14 cellular contexts compared by ENCODE assay signal in the genomic region with DNA sequence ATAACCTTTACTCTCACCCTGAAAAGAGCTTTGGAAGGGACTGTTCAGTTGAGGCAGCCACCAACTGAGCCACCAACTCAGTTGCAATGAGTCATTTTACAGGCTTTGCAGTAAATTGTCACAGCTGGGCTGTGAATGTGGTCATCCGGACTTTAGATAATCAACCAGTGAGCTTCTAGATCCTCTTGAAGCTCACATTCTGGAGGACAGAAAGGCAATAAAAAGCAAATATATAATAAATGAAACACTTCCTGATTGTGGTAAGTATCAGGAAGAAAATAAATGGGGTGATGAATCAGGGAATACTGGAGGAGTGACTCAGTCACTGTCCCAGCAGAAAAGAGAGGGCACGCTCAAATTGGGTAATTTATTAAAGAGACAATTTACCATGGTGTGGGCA. TPM values are rescaled to one million over a fixed set of nuclear protein-coding genes. Genes with fewer than 3 reads are reported as not detected.
DNase-seq lines count a peak whose midpoint lies in the region; ATAC-seq and TF ChIP-seq lines count a peak whose summit lies in the region.
"Had no signal": no experiment of that assay in that cellular context is flagged by ENCODE, and none has a peak within 500 bp of the region (broad histone marks: within the 10 kb centered on the region; RNA-seq: fewer than 3 reads in every experiment).

No MANE protein-coding gene starts in this region.

- no peaks in the 10 kb centered on the region for H4K20me1 ChIP-seq in mammary epithelial cell (ENCODE audit: insufficient read depth, low read length)

- TF ChIP-seq CTCF in NB4 (IDR thresholded peaks at IDR 0.05; ENCODE audit: low read depth, low read length) (no peak), mammary epithelial cell (conservative IDR thresholded peaks at IDR 0.05 in 1 of 2, IDR thresholded peaks at IDR 0.05 in 1 of 2; ENCODE audit: extremely low read depth in 1 of 2, insufficient read depth in 1 of 2, low read depth in 1 of 2, low read length in 2 of 2) (no peak), gastroesophageal sphincter (IDR thresholded peaks at IDR 0.05) (no peak)

- H3K4me3 Mint-ChIP-seq in stimulated activated naive B cell treated with anti-CD40 and anti-IgM and Interleukin-4, amounts not matched to agents 10 μg/mL and 1 μg/mL and 100 μg/mL, for 72 hours = no peak overlapping the region

- H3K79me2 ChIP-seq in mammary epithelial cell (ENCODE audit: insufficient read depth, low read length) = no peaks in the 10 kb centered on the region

- dilution Hi-C loops in mammary epithelial cell (cut with HindIII; ENCODE audit: low sequenced_read_pairs) = no loop called here

- peaks cover 0 to 7% of the 10 kb centered on the region in 2 donors for H3K27me3 Mint-ChIP-seq in stimulated activated naive B cell treated with anti-CD40 and anti-IgM and Interleukin-4, amounts not matched to agents 10 μg/mL and 1 μg/mL and 100 μg/mL, for 72 hours

- CTCF ChIA-PET in mammary epithelial cell (lab: Charles Lee; ENCODE audit: low non-redundant PET) = interaction anchor here (0.6 kb wide), 1 partner anchor 419 kb away, joined by 3 read pairs; no protein-coding TSS in a partner anchor

- H2AFZ ChIP-seq in mammary epithelial cell (ENCODE audit: low read depth, low read length) = peak overlapping the region; percentile 50

- no peaks in the 10 kb centered on the region for H3K4me1 Mint-ChIP-seq in stimulated activated naive B cell treated with anti-CD40 and anti-IgM and Interleukin-4, amounts not matched to agents 10 μg/mL and 1 μg/mL and 100 μg/mL, for 72 hours

- no TSS peak for BruUV-seq in mammary epithelial cell (replicated peaks; lab: Mats Ljungman, UMichigan)

- TF ChIP-seq POLR2A in NB4 (IDR thresholded peaks at IDR 0.05; ENCODE audit: extremely low read depth, insufficient read length) (no peak), gastroesophageal sphincter (IDR thresholded peaks at IDR 0.05) (no peak)

- H3K4me1 ChIP-seq in mammary epithelial cell (ENCODE audit: insufficient read depth, low read length) = peaks cover 18% of the 10 kb centered on the region
- H3K4me1 ChIP-seq in gastroesophageal sphincter = peaks cover 3 to 30% (median 21%) of the 10 kb centered on the region in 3 donors
- H3K4me1 ChIP-seq: pancreas had no signal

- no peak for TF ChIP-seq EP300 in gastroesophageal sphincter (IDR thresholded peaks at IDR 0.05)

- 14% methylated on average over 2 of the region's 2 CpGs for WGBS in mammary epithelial cell (ENCODE audit: low coverage, missing lambda C conversion rate)
- WGBS in gastroesophageal sphincter (ENCODE audit: low coverage in 1 of 2), 2 donors = 46 to 59% methylated on average over 2 of the region's 2 CpGs

- peak overlapping the region; percentile 44 for H3K27ac ChIP-seq in mammary epithelial cell (ENCODE audit: insufficient read depth, low read depth, low read length)
- H3K27ac ChIP-seq in gastroesophageal sphincter = peak overlapping the region in 1 of 4 donors; percentile 51
- H3K27ac ChIP-seq: pancreas had no signal

- no peak for ATAC-seq in gastroesophageal sphincter
- no peak for ATAC-seq in HG03175 (IDR thresholded peaks at IDR 0.05; ENCODE audit: unreplicated experiment)
- ATAC-seq in stimulated activated naive B cell treated with anti-CD40 and anti-IgM and Interleukin-4, amounts not matched to agents 10 μg/mL and 1 μg/mL and 100 μg/mL, for 72 hours (replicated peaks) = no peak
- ATAC-seq: left ventricle myocardium superior had no signal

- in situ Hi-C loops in mammary epithelial cell (cut with MboI; ENCODE audit: low sequenced_read_pairs in 2 of 2) = loop anchor here in 1 of 2 donors (10.0 kb wide), 1 partner anchor 115 kb away; a partner anchor contains a TSS

- no peak overlapping the region for H3K27ac Mint-ChIP-seq in stimulated activated naive B cell treated with anti-CD40 and anti-IgM and Interleukin-4, amounts not matched to agents 10 μg/mL and 1 μg/mL and 100 μg/mL, for 72 hours

- H3K27me3 ChIP-seq in mammary epithelial cell (ENCODE audit: insufficient read depth, low read length) (no peaks in the 10 kb centered on the region), gastroesophageal sphincter (no peaks in the 10 kb centered on the region)
- H3K27me3 ChIP-seq: pancreas had no signal

- H3K4me3 ChIP-seq in NB4 (ENCODE audit: low read depth, low read length) (no peak overlapping the region), mammary epithelial cell (replicated peaks in 1 of 3; ENCODE audit: insufficient read depth in 1 of 3, low read depth in 2 of 3, low read length in 3 of 3) (no peak overlapping the region), gastroesophageal sphincter (no peak overlapping the region)
- H3K4me3 ChIP-seq: pancreas had no signal

- intact Hi-C loops in mammary epithelial cell (cut with micrococcal nuclease) = loop anchor here (5.0 to 10.0 kb wide), 2 partner anchors 305 to 637 kb away; a partner anchor contains a TSS

- peak overlapping the region; percentile 40 for H3K4me2 ChIP-seq in mammary epithelial cell (ENCODE audit: insufficient read depth, low read depth, low read length)

- H3K9me3 Mint-ChIP-seq in stimulated activated naive B cell treated with anti-CD40 and anti-IgM and Interleukin-4, amounts not matched to agents 10 μg/mL and 1 μg/mL and 100 μg/mL, for 72 hours = no peaks in the 10 kb centered on the region

- H3K9me3 ChIP-seq in mammary epithelial cell (replicated peaks; ENCODE audit: insufficient read depth, low read length) (no peaks in the 10 kb centered on the region), gastroesophageal sphincter (no peaks in the 10 kb centered on the region)
- H3K9me3 ChIP-seq: pancreas had no signal

- DNase-seq in ELR (ENCODE audit: low read depth) = peak; percentile 91
- DNase-seq in NB4 (ENCODE audit: low read depth) = peak; percentile 75
- DNase-seq in mammary epithelial cell = peak; percentile 72
- peak; percentile 31 for DNase-seq in middle frontal gyrus (ENCODE audit: extremely low spot score, low spot score)
- no peak for DNase-seq in NCI-H2107 treated with DMSO at 0.1 percent for 48 hours (lab: John Stamatoyannopoulos, UW; ENCODE audit: unreplicated experiment)
- DNase-seq in stimulated activated naive B cell treated with anti-CD40 and anti-IgM and Interleukin-4, amounts not matched to agents 10 μg/mL and 1 μg/mL and 100 μg/mL, for 72 hours = no peak
- DNase-seq: DMS153; KG1; left ventricle myocardium superior; pancreas; stimulated activated CD4-positive, alpha-beta T cell treated with anti-CD3 and anti-CD28 coated beads, Interleukin-4, amount 100 ng/mL, for 1 hour had no signal

- no peaks in the 10 kb centered on the region for H3K36me3 Mint-ChIP-seq in stimulated activated naive B cell treated with anti-CD40 and anti-IgM and Interleukin-4, amounts not matched to agents 10 μg/mL and 1 μg/mL and 100 μg/mL, for 72 hours

- no peak overlapping the region for H3K9ac ChIP-seq in mammary epithelial cell (ENCODE audit: insufficient read depth, low read length)

- no peaks in the 10 kb centered on the region for H3K36me3 ChIP-seq in mammary epithelial cell (ENCODE audit: insufficient read depth, low read length)
- no peaks in the 10 kb centered on the region for H3K36me3 ChIP-seq in gastroesophageal sphincter
- H3K36me3 ChIP-seq: pancreas had no signal

RNA-seq across cellular contexts. Expression of a gene that starts 13.2 kb away (rescaled TPM):
- total RNA-seq in mammary epithelial cell (not detected), gastroesophageal sphincter (not detected)
- polyA plus RNA-seq in mammary epithelial cell = not detected
- polyA minus RNA-seq in mammary epithelial cell = not detected
- total RNA-seq: left ventricle myocardium superior; pancreas; T-helper 2 cell treated with Interferon-gamma antibody and Interleukin-4, amounts not matched to agents 100 ng/mL and 5 ng/mL, for 36 hours had no signal

Comparison
In these comparisons a context has a peak if more than half of its experiments do, and no peak if none do; other contexts are left out.
1. DNase-seq: peak in ELR (single experiment), NB4 (single experiment), mammary epithelial cell (single experiment) and middle frontal gyrus (single experiment); none in NCI-H2107 treated with DMSO at 0.1 percent for 48 hours (single experiment) and stimulated activated naive B cell treated with anti-CD40 and anti-IgM and Interleukin-4, amounts not matched to agents 10 μg/mL and 1 μg/mL and 100 μg/mL, for 72 hours (single experiment).